ENCODE assay signal across 1 cellular context in genomic region chr14:31138301-31138700, GRCh38.
TF ChIP-seq lines count a peak whose summit lies in the region.

No MANE protein-coding gene starts in this region.

TF ChIP-seq in HepG2, 621 proteins besides CTCF, POLR2A, EP300 and RAD21 (continued from another document):
- TF ChIP-seq, protein P1, sequence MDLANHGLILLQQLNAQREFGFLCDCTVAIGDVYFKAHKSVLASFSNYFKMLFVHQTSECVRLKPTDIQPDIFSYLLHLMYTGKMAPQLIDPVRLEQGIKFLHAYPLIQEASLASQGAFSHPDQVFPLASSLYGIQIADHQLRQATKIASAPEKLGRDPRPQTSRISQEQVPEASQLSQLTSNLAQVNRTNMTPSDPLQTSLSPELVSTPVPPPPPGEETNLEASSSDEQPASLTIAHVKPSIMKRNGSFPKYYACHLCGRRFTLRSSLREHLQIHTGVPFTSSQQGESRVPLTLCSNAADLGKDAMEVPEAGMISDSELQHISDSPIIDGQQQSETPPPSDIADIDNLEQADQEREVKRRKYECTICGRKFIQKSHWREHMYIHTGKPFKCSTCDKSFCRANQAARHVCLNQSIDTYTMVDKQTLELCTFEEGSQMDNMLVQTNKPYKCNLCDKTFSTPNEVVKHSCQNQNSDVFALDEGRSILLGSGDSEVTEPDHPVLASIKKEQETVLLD (CRISPR knock-in tag; IDR thresholded peaks at IDR 0.05; ENCODE audit: low read depth), result no peak
- no peak for TF ChIP-seq ZFAT (CRISPR knock-in tag; conservative IDR thresholded peaks at IDR 0.05)
- TF ChIP-seq JDP2 (CRISPR knock-in tag; IDR thresholded peaks at IDR 0.05; ENCODE audit: borderline replicate concordance), result no peak
- TF ChIP-seq, protein P2, sequence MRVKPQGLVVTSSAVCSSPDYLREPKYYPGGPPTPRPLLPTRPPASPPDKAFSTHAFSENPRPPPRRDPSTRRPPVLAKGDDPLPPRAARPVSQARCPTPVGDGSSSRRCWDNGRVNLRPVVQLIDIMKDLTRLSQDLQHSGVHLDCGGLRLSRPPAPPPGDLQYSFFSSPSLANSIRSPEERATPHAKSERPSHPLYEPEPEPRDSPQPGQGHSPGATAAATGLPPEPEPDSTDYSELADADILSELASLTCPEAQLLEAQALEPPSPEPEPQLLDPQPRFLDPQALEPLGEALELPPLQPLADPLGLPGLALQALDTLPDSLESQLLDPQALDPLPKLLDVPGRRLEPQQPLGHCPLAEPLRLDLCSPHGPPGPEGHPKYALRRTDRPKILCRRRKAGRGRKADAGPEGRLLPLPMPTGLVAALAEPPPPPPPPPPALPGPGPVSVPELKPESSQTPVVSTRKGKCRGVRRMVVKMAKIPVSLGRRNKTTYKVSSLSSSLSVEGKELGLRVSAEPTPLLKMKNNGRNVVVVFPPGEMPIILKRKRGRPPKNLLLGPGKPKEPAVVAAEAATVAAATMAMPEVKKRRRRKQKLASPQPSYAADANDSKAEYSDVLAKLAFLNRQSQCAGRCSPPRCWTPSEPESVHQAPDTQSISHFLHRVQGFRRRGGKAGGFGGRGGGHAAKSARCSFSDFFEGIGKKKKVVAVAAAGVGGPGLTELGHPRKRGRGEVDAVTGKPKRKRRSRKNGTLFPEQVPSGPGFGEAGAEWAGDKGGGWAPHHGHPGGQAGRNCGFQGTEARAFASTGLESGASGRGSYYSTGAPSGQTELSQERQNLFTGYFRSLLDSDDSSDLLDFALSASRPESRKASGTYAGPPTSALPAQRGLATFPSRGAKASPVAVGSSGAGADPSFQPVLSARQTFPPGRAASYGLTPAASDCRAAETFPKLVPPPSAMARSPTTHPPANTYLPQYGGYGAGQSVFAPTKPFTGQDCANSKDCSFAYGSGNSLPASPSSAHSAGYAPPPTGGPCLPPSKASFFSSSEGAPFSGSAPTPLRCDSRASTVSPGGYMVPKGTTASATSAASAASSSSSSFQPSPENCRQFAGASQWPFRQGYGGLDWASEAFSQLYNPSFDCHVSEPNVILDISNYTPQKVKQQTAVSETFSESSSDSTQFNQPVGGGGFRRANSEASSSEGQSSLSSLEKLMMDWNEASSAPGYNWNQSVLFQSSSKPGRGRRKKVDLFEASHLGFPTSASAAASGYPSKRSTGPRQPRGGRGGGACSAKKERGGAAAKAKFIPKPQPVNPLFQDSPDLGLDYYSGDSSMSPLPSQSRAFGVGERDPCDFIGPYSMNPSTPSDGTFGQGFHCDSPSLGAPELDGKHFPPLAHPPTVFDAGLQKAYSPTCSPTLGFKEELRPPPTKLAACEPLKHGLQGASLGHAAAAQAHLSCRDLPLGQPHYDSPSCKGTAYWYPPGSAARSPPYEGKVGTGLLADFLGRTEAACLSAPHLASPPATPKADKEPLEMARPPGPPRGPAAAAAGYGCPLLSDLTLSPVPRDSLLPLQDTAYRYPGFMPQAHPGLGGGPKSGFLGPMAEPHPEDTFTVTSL (CRISPR knock-in tag; IDR thresholded peaks at IDR 0.05; ENCODE audit: borderline replicate concordance), result no peak
- no peak for TF ChIP-seq RFX1 (IDR thresholded peaks at IDR 0.05)
- no peak for TF ChIP-seq MAFF (IDR thresholded peaks at IDR 0.05; ENCODE audit: low read depth, low read length)
- TF ChIP-seq TBX3 (IDR thresholded peaks at IDR 0.05; ENCODE audit: borderline replicate concordance), result no peak
TF ChIP-seq in HepG2: peak in this region for 3.
